Comparison of ENCODE assay signal across 1 cellular context in the genomic region with DNA sequence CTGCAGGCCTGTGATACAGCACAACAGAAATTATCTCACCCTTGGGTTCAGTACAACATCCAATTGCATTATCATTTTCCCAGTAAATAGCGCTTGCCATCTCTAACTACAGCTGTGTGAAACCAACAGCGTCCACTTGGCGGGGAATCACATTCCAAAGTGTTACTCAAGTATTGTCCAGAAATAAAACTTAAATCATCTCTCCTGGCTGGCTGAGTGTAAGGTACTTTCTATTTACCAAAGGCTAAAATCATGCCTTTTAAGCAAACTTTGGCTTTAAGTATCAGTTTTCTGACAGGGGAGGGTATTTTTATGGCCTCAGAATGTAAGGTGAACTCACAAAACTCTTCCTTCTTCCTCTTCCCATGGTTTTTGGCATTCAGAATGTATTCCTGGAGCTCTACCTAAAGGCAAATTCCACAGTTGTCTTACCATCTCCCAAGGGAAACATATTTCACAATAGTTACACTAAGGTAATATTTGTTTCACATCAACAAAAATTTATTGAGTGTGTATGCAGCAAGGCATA.
TF ChIP-seq lines count a peak whose summit lies in the region.

No MANE protein-coding gene starts in this region.

TF ChIP-seq in GM23338, 12 proteins besides CTCF, POLR2A, EP300 and RAD21:
- TF ChIP-seq, protein P1, sequence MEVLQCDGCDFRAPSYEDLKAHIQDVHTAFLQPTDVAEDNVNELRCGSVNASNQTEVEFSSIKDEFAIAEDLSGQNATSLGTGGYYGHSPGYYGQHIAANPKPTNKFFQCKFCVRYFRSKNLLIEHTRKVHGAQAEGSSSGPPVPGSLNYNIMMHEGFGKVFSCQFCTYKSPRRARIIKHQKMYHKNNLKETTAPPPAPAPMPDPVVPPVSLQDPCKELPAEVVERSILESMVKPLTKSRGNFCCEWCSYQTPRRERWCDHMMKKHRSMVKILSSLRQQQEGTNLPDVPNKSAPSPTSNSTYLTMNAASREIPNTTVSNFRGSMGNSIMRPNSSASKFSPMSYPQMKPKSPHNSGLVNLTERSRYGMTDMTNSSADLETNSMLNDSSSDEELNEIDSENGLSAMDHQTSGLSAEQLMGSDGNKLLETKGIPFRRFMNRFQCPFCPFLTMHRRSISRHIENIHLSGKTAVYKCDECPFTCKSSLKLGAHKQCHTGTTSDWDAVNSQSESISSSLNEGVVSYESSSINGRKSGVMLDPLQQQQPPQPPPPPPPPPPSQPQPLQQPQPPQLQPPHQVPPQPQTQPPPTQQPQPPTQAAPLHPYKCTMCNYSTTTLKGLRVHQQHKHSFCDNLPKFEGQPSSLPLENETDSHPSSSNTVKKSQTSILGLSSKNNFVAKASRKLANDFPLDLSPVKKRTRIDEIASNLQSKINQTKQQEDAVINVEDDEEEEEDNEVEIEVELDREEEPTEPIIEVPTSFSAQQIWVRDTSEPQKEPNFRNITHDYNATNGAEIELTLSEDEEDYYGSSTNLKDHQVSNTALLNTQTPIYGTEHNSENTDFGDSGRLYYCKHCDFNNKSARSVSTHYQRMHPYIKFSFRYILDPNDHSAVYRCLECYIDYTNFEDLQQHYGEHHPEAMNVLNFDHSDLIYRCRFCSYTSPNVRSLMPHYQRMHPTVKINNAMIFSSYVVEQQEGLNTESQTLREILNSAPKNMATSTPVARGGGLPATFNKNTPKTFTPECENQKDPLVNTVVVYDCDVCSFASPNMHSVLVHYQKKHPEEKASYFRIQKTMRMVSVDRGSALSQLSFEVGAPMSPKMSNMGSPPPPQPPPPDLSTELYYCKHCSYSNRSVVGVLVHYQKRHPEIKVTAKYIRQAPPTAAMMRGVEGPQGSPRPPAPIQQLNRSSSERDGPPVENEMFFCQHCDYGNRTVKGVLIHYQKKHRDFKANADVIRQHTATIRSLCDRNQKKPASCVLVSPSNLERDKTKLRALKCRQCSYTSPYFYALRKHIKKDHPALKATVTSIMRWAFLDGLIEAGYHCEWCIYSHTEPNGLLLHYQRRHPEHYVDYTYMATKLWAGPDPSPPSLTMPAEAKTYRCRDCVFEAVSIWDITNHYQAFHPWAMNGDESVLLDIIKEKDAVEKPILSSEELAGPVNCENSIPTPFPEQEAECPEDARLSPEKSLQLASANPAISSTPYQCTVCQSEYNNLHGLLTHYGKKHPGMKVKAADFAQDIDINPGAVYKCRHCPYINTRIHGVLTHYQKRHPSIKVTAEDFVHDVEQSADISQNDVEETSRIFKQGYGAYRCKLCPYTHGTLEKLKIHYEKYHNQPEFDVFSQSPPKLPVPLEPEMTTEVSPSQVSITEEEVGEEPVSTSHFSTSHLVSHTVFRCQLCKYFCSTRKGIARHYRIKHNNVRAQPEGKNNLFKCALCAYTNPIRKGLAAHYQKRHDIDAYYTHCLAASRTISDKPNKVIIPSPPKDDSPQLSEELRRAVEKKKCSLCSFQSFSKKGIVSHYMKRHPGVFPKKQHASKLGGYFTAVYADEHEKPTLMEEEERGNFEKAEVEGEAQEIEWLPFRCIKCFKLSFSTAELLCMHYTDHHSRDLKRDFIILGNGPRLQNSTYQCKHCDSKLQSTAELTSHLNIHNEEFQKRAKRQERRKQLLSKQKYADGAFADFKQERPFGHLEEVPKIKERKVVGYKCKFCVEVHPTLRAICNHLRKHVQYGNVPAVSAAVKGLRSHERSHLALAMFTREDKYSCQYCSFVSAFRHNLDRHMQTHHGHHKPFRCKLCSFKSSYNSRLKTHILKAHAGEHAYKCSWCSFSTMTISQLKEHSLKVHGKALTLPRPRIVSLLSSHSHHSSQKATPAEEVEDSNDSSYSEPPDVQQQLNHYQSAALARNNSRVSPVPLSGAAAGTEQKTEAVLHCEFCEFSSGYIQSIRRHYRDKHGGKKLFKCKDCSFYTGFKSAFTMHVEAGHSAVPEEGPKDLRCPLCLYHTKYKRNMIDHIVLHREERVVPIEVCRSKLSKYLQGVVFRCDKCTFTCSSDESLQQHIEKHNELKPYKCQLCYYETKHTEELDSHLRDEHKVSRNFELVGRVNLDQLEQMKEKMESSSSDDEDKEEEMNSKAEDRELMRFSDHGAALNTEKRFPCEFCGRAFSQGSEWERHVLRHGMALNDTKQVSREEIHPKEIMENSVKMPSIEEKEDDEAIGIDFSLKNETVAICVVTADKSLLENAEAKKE (CRISPR knock-in tag; IDR thresholded peaks at IDR 0.05) = no peak
- no peak for TF ChIP-seq EZH2 (IDR thresholded peaks at IDR 0.05; ENCODE audit: low read depth, unreplicated experiment)
- TF ChIP-seq ZNF114 (CRISPR knock-in tag; IDR thresholded peaks at IDR 0.05) = no peak
- TF ChIP-seq JUNB (IDR thresholded peaks at IDR 0.05; ENCODE audit: unreplicated experiment) = no peak
- no peak for TF ChIP-seq STAT1 (IDR thresholded peaks at IDR 0.05; ENCODE audit: unreplicated experiment)
- no peak for TF ChIP-seq NANOG (IDR thresholded peaks at IDR 0.05; ENCODE audit: borderline replicate concordance)
- TF ChIP-seq POLR2AphosphoS5 (IDR thresholded peaks at IDR 0.05; ENCODE audit: low read depth) = no peak
- no peak for TF ChIP-seq EZH2phosphoT487 (IDR thresholded peaks at IDR 0.05; ENCODE audit: unreplicated experiment)
- TF ChIP-seq, protein P2, sequence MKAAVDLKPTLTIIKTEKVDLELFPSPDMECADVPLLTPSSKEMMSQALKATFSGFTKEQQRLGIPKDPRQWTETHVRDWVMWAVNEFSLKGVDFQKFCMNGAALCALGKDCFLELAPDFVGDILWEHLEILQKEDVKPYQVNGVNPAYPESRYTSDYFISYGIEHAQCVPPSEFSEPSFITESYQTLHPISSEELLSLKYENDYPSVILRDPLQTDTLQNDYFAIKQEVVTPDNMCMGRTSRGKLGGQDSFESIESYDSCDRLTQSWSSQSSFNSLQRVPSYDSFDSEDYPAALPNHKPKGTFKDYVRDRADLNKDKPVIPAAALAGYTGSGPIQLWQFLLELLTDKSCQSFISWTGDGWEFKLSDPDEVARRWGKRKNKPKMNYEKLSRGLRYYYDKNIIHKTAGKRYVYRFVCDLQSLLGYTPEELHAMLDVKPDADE (IDR thresholded peaks at IDR 0.05) = no peak
- TF ChIP-seq ZNF331 (CRISPR knock-in tag; IDR thresholded peaks at IDR 0.05; ENCODE audit: low read depth) = no peak
- TF ChIP-seq, protein P3, sequence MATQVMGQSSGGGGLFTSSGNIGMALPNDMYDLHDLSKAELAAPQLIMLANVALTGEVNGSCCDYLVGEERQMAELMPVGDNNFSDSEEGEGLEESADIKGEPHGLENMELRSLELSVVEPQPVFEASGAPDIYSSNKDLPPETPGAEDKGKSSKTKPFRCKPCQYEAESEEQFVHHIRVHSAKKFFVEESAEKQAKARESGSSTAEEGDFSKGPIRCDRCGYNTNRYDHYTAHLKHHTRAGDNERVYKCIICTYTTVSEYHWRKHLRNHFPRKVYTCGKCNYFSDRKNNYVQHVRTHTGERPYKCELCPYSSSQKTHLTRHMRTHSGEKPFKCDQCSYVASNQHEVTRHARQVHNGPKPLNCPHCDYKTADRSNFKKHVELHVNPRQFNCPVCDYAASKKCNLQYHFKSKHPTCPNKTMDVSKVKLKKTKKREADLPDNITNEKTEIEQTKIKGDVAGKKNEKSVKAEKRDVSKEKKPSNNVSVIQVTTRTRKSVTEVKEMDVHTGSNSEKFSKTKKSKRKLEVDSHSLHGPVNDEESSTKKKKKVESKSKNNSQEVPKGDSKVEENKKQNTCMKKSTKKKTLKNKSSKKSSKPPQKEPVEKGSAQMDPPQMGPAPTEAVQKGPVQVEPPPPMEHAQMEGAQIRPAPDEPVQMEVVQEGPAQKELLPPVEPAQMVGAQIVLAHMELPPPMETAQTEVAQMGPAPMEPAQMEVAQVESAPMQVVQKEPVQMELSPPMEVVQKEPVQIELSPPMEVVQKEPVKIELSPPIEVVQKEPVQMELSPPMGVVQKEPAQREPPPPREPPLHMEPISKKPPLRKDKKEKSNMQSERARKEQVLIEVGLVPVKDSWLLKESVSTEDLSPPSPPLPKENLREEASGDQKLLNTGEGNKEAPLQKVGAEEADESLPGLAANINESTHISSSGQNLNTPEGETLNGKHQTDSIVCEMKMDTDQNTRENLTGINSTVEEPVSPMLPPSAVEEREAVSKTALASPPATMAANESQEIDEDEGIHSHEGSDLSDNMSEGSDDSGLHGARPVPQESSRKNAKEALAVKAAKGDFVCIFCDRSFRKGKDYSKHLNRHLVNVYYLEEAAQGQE (IDR thresholded peaks at IDR 0.05; ENCODE audit: unreplicated experiment) = no peak
- no peak for TF ChIP-seq CREB1 (CRISPR knock-in tag; IDR thresholded peaks at IDR 0.05; ENCODE audit: low read depth)
TF ChIP-seq in GM23338: peak in this region for 0.
